ENCODE assay signal across 3 cellular contexts in genomic region chr4:188435381-188435780, GRCh38.
TF ChIP-seq lines count a peak whose summit lies in the region.

No MANE protein-coding gene starts in this region.

TF ChIP-seq in SK-N-SH, 30 proteins besides CTCF, POLR2A, EP300 and RAD21:
- TF ChIP-seq FOSL2 (IDR thresholded peaks at IDR 0.05; ENCODE audit: borderline replicate concordance, low read depth) (no peak), USF2 (IDR thresholded peaks at IDR 0.05; ENCODE audit: borderline replicate concordance, low read depth, low read length) (no peak), CHD2 (IDR thresholded peaks at IDR 0.05; ENCODE audit: low read length, partially characterized antibody) (no peak), YY1 (IDR thresholded peaks at IDR 0.05; ENCODE audit: low read depth) (no peak), GABPA (IDR thresholded peaks at IDR 0.05; ENCODE audit: low read depth) (no peak), GATA2 (CRISPR knock-in tag; IDR thresholded peaks at IDR 0.05) (no peak), IRF3 (IDR thresholded peaks at IDR 0.05; ENCODE audit: low read depth, low read length) (no peak), SMC3 (IDR thresholded peaks at IDR 0.05; ENCODE audit: low read depth, low read length) (no peak), RCOR1 (IDR thresholded peaks at IDR 0.05; ENCODE audit: low read length) (no peak), TAF1 (IDR thresholded peaks at IDR 0.05; ENCODE audit: borderline replicate concordance, low read depth, low read length) (no peak), TEAD4 (IDR thresholded peaks at IDR 0.05; ENCODE audit: borderline replicate concordance, insufficient read depth) (no peak), ELF1 (IDR thresholded peaks at IDR 0.05) (no peak), MEF2A (IDR thresholded peaks at IDR 0.05; ENCODE audit: borderline replicate concordance, low read depth) (no peak), MXI1 (IDR thresholded peaks at IDR 0.05; ENCODE audit: low read depth, low read length) (no peak), RFX5 (IDR thresholded peaks at IDR 0.05; ENCODE audit: low read length) (no peak), POLR2AphosphoS5 (IDR thresholded peaks at IDR 0.05; ENCODE audit: low read depth, low read length) (no peak), MAX (IDR thresholded peaks at IDR 0.05; ENCODE audit: low read depth) (no peak), FOXJ3 (CRISPR knock-in tag; IDR thresholded peaks at IDR 0.05) (no peak)

TF ChIP-seq in SK-N-SH treated with all-trans-retinoic acid at 6 μM for 48 hours, 23 proteins besides CTCF, POLR2A, EP300 and RAD21:
- no peak for TF ChIP-seq CSDC2 (CRISPR knock-in tag; IDR thresholded peaks at IDR 0.05)
- no peak for TF ChIP-seq PATZ1 (CRISPR knock-in tag; IDR thresholded peaks at IDR 0.05; ENCODE audit: borderline replicate concordance)
- no peak for TF ChIP-seq PPARA (CRISPR knock-in tag; IDR thresholded peaks at IDR 0.05; ENCODE audit: borderline replicate concordance)
- no peak for TF ChIP-seq ZC3H10 (CRISPR knock-in tag; IDR thresholded peaks at IDR 0.05)
- no peak for TF ChIP-seq RARB (CRISPR knock-in tag; IDR thresholded peaks at IDR 0.05)
- TF ChIP-seq TCF4 (CRISPR knock-in tag; IDR thresholded peaks at IDR 0.05; ENCODE audit: borderline replicate concordance) = no peak
- TF ChIP-seq GLIS3 (CRISPR knock-in tag; IDR thresholded peaks at IDR 0.05) = no peak
- TF ChIP-seq ARNTL (CRISPR knock-in tag; IDR thresholded peaks at IDR 0.05; ENCODE audit: borderline replicate concordance, low read depth) = no peak
- TF ChIP-seq CSRNP3 (CRISPR knock-in tag; IDR thresholded peaks at IDR 0.05) = no peak
- no peak for TF ChIP-seq ZNF8 (CRISPR knock-in tag; IDR thresholded peaks at IDR 0.05)
- TF ChIP-seq ZFP30 (CRISPR knock-in tag; IDR thresholded peaks at IDR 0.05) = no peak
- TF ChIP-seq TSHZ2 (CRISPR knock-in tag; IDR thresholded peaks at IDR 0.05) = no peak
- no peak for TF ChIP-seq ESRRG (CRISPR knock-in tag; IDR thresholded peaks at IDR 0.05)
- no peak for TF ChIP-seq OSR1 (CRISPR knock-in tag; IDR thresholded peaks at IDR 0.05)

TF ChIP-seq in IMR-90, 13 proteins besides CTCF, POLR2A, EP300 and RAD21:
- no peak for TF ChIP-seq ELK1 (IDR thresholded peaks at IDR 0.05; ENCODE audit: borderline replicate concordance, low read depth, low read length)
- no peak for TF ChIP-seq CHD1 (IDR thresholded peaks at IDR 0.05; ENCODE audit: low read depth, low read length)
- no peak for TF ChIP-seq SMC3 (IDR thresholded peaks at IDR 0.05; ENCODE audit: low read depth, low read length)
- no peak for TF ChIP-seq RFX5 (IDR thresholded peaks at IDR 0.05; ENCODE audit: low read depth, low read length)
- TF ChIP-seq MAFK (IDR thresholded peaks at IDR 0.05; ENCODE audit: low read depth, low read length) = no peak
- no peak for TF ChIP-seq CEBPB (IDR thresholded peaks at IDR 0.05; ENCODE audit: low read depth, low read length)
- no peak for TF ChIP-seq USF2 (IDR thresholded peaks at IDR 0.05; ENCODE audit: low read depth, low read length)
- no peak for TF ChIP-seq MXI1 (IDR thresholded peaks at IDR 0.05; ENCODE audit: borderline replicate concordance, low read depth, low read length)
- no peak for TF ChIP-seq MAZ (IDR thresholded peaks at IDR 0.05; ENCODE audit: borderline replicate concordance, low read depth, low read length)
- TF ChIP-seq FOS (IDR thresholded peaks at IDR 0.05; ENCODE audit: low read depth, low read length) = no peak
- TF ChIP-seq RCOR1 (IDR thresholded peaks at IDR 0.05; ENCODE audit: insufficient replicate concordance, low read length) = no peak
- no peak for TF ChIP-seq BHLHE40 (IDR thresholded peaks at IDR 0.05; ENCODE audit: low read depth, low read length)
- no peak for TF ChIP-seq NFE2L2 (IDR thresholded peaks at IDR 0.05; ENCODE audit: low read depth, low read length)
